Comparison of ENCODE assay signal across 8 cellular contexts in the genomic region with DNA sequence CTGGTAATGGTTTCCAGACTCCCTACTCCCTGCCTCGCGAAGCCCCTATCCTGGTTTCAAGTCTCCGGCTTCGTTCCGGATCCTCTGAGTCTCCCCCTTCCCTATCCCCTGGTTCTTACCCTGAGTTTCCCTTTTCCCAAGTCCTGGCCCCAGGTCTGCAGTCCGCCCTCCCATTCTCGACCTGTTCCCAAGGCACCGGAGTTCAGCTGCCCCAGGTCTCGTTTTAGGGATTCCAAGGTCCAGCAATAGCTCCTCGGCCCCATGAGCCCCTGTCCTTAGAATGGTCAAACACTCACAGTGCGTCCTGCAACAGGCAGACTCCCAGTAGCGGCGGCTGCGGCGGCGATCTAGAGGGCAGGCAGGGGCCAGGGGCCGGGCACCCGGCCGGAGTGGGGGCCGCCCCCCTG. TPM values are rescaled to one million over a fixed set of nuclear protein-coding genes. Genes with fewer than 3 reads are reported as not detected.
DNase-seq lines count a peak whose midpoint lies in the region; ATAC-seq and TF ChIP-seq lines count a peak whose summit lies in the region.

No MANE protein-coding gene starts in this region.

- H2BK12ac ChIP-seq in H9 (ENCODE audit: insufficient read length, low read depth, low read length): no peak overlapping the region

- no peak overlapping the region for H3K18ac ChIP-seq in H9 (ENCODE audit: insufficient read length, low read depth, low read length)

- H4K5ac ChIP-seq in H9 (ENCODE audit: insufficient read length, low read depth, low read length): no peak overlapping the region

- no peaks in the 10 kb centered on the region; a peak in 1 of 7 replicates for H3K36me3 Mint-ChIP-seq in H9 (ENCODE audit: insufficient read depth in 1 of 3, low read depth in 3 of 3)
- H3K36me3 Mint-ChIP-seq in activated T-helper 17 cell treated with anti-CD3 and anti-CD28 coated beads, Interleukin-2, amount 50 U/mL, for 72 hours (ENCODE audit: low read depth): peaks cover 5% of the 10 kb centered on the region

- peaks cover 55% of the 10 kb centered on the region for H3K27me3 ChIP-seq in H9 (ENCODE audit: insufficient read depth, low read length)
- peaks cover 47% of the 10 kb centered on the region for H3K27me3 ChIP-seq in hepatocyte

- H4K20me1 ChIP-seq in H9 (ENCODE audit: control insufficient read depth, insufficient read depth, insufficient read length) (no peaks in the 10 kb centered on the region), hepatocyte (ENCODE audit: insufficient read depth, poor library complexity, severe bottlenecking) (peaks cover under 1% of the 10 kb centered on the region)

- no peak overlapping the region; the same call in 1 of the 2 replicates for H3K14ac ChIP-seq in H9 (ENCODE audit: insufficient read depth, low read length)

- H3K79me2 ChIP-seq in H9 (ENCODE audit: insufficient read depth, low read length) (no peaks in the 10 kb centered on the region), hepatocyte (peaks cover 4% of the 10 kb centered on the region)

- H2BK5ac ChIP-seq in H9 (ENCODE audit: insufficient read length, low read length): no peak overlapping the region

- H3K27ac ChIP-seq in H9 (ENCODE audit: insufficient read length, low read depth, low read length): no peak overlapping the region
- no peak overlapping the region for H3K27ac ChIP-seq in hepatocyte
- no peak overlapping the region for H3K27ac ChIP-seq in skin epidermis

- H3K4me3 ChIP-seq in hepatocyte (peak overlapping the region; percentile 43), skin epidermis (peak overlapping the region; percentile 26 to 54 (median 45))

- peak overlapping the region in 1 of 3 experiments; percentile 52; a peak in 1 of 7 replicates for H3K27ac Mint-ChIP-seq in H9
- H3K27ac Mint-ChIP-seq in activated T-helper 17 cell treated with anti-CD3 and anti-CD28 coated beads, Interleukin-2, amount 50 U/mL, for 72 hours: no peak overlapping the region

- H3K23ac ChIP-seq in H9 (ENCODE audit: insufficient read length, low read depth, low read length): no peak overlapping the region

- H2BK15ac ChIP-seq in H9 (ENCODE audit: low read depth, low read length): no peak overlapping the region

- no peak overlapping the region for H4K8ac ChIP-seq in H9 (replicated peaks; ENCODE audit: insufficient read length, low read depth, low read length)

- H2AFZ ChIP-seq in H9 (ENCODE audit: low read length) (no peak overlapping the region), hepatocyte (peak overlapping the region; percentile 56)

- no peak overlapping the region for H2BK120ac ChIP-seq in H9 (ENCODE audit: low read depth, low read length, poor library complexity, severe bottlenecking)

- H3K4me1 ChIP-seq in H9 (ENCODE audit: insufficient read depth, low read length): no peaks in the 10 kb centered on the region
- H3K4me1 ChIP-seq in hepatocyte (ENCODE audit: insufficient read depth): peaks cover 3% of the 10 kb centered on the region

- no peak overlapping the region for H2BK20ac ChIP-seq in H9 (ENCODE audit: low read depth, low read length, poor library complexity, severe bottlenecking)

- no peak overlapping the region for H3K9ac ChIP-seq in H9 (ENCODE audit: extremely low read depth, insufficient read length, low read length)

- H3K79me1 ChIP-seq in H9 (ENCODE audit: insufficient read depth, low read depth, low read length, poor library complexity, severe bottlenecking): no peaks in the 10 kb centered on the region

- H3K4me3 Mint-ChIP-seq in H9: peak overlapping the region; percentile 59 to 86
- H3K4me3 Mint-ChIP-seq in activated T-helper 17 cell treated with anti-CD3 and anti-CD28 coated beads, Interleukin-2, amount 50 U/mL, for 72 hours: peak overlapping the region; percentile 91

- peaks cover 23% of the 10 kb centered on the region in 2 experiments for H3K4me1 Mint-ChIP-seq in H9
- peaks cover 12% of the 10 kb centered on the region for H3K4me1 Mint-ChIP-seq in activated T-helper 17 cell treated with anti-CD3 and anti-CD28 coated beads, Interleukin-2, amount 50 U/mL, for 72 hours

- TF ChIP-seq CTCF in H9 (conservative IDR thresholded peaks at IDR 0.05) (no peak), hepatocyte (IDR thresholded peaks at IDR 0.05; ENCODE audit: poor library complexity) (no peak)

- no peak overlapping the region for H4K91ac ChIP-seq in H9 (ENCODE audit: insufficient read length, low read depth, low read length)

- H3K23me2 ChIP-seq in H9 (ENCODE audit: insufficient read length, low read depth, low read length, poor library complexity, severe bottlenecking): peaks cover 13% of the 10 kb centered on the region

- H3K9me2 ChIP-seq in hepatocyte (replicated peaks; ENCODE audit: insufficient read depth): no peaks in the 10 kb centered on the region

- no peak overlapping the region for H3T11ph ChIP-seq in H9 (ENCODE audit: low read length)

- H3K4ac ChIP-seq in H9 (ENCODE audit: low read depth, low read length): no peak overlapping the region

- H3K36me3 ChIP-seq in hepatocyte (replicated peaks; ENCODE audit: insufficient read depth, low read depth): no peaks in the 10 kb centered on the region

- no peaks in the 10 kb centered on the region for H3K9me3 Mint-ChIP-seq in H9
- no peaks in the 10 kb centered on the region for H3K9me3 Mint-ChIP-seq in activated T-helper 17 cell treated with anti-CD3 and anti-CD28 coated beads, Interleukin-2, amount 50 U/mL, for 72 hours

- WGBS in H9 (ENCODE audit: extremely low coverage, insufficient read length, low lambda C conversion rate): no CpG with 5 or more reads among the region's 20 CpGs
- WGBS in hepatocyte (ENCODE audit: low lambda C conversion rate, missing lambda C conversion rate): under 1% methylated on average over 19 of the region's 20 CpGs

- H2AK5ac ChIP-seq in H9 (ENCODE audit: insufficient read length, low read length): no peak overlapping the region

- H3K27me3 Mint-ChIP-seq in H9 (ENCODE audit: low read depth): peaks cover 81% of the 10 kb centered on the region
- H3K27me3 Mint-ChIP-seq in activated T-helper 17 cell treated with anti-CD3 and anti-CD28 coated beads, Interleukin-2, amount 50 U/mL, for 72 hours: peaks cover 12% of the 10 kb centered on the region

- H3K9me3 ChIP-seq in H9 (ENCODE audit: control insufficient read depth, low read depth, low read length) (no peaks in the 10 kb centered on the region), hepatocyte (ENCODE audit: low read depth) (no peaks in the 10 kb centered on the region)

- DNase-seq in H9 (no peak), hepatocyte (ENCODE audit: low spot score) (no peak), midbrain (lab: John Stamatoyannopoulos, UW) (no peak), SW 1271 (lab: John Stamatoyannopoulos, UW) (no peak), NCI-H1105 treated with DMSO at 0.1 percent for 48 hours (lab: John Stamatoyannopoulos, UW) (no peak)

- H3K4me2 ChIP-seq in H9 (ENCODE audit: insufficient read depth, insufficient read length, low read length) (peak overlapping the region; percentile 82), hepatocyte (peak overlapping the region; percentile 93)

- ATAC-seq in activated T-helper 17 cell treated with anti-CD3 and anti-CD28 coated beads, Interleukin-2, amount 50 U/mL, for 72 hours (replicated peaks): no peak
- no peak for ATAC-seq in GM19328 (IDR thresholded peaks at IDR 0.05; ENCODE audit: unreplicated experiment)

- no peak overlapping the region for H3K56ac ChIP-seq in H9 (ENCODE audit: insufficient read length, low read depth, low read length)

RNA-seq across cellular contexts. Expression of a gene that starts 0.3 kb away (rescaled TPM):
- not detected in 2 replicates for total RNA-seq in H9 (2021)
- total RNA-seq in activated T-helper 17 cell treated with anti-CD3 and anti-CD28 coated beads, Interleukin-2, amount 50 U/mL, for 72 hours: under 1 TPM in 1 of 2 donors, not detected in 1; 0.17 TPM
- not detected in 2 replicates for total RNA-seq in hepatocyte
- polyA plus RNA-seq in hepatocyte: 0.52 and 0.79 TPM in 2 replicates

RNA-seq across cellular contexts. Expression of a gene that starts 4.3 kb away (rescaled TPM):
- 23.5 and 23.7 TPM in 2 replicates for total RNA-seq in H9 (2021)
- total RNA-seq in activated T-helper 17 cell treated with anti-CD3 and anti-CD28 coated beads, Interleukin-2, amount 50 U/mL, for 72 hours: 10 to 100 TPM; 28.5 to 38.9 TPM
- total RNA-seq in hepatocyte: 43.0 and 55.4 TPM in 2 replicates
- 35.7 and 43.1 TPM in 2 replicates for polyA plus RNA-seq in hepatocyte

RNA-seq across cellular contexts. Expression of a gene that starts 14.9 kb away (rescaled TPM):
- total RNA-seq in H9 (2021) (not detected in 2 replicates), hepatocyte (0.40 TPM in 1 of 2 replicates, not detected in the other)
- total RNA-seq in activated T-helper 17 cell treated with anti-CD3 and anti-CD28 coated beads, Interleukin-2, amount 50 U/mL, for 72 hours: under 1 TPM; 0.24 to 0.32 TPM
- not detected in 2 replicates for polyA plus RNA-seq in hepatocyte
